Comparison of ENCODE assay signal across 23 cellular contexts in the genomic region with DNA sequence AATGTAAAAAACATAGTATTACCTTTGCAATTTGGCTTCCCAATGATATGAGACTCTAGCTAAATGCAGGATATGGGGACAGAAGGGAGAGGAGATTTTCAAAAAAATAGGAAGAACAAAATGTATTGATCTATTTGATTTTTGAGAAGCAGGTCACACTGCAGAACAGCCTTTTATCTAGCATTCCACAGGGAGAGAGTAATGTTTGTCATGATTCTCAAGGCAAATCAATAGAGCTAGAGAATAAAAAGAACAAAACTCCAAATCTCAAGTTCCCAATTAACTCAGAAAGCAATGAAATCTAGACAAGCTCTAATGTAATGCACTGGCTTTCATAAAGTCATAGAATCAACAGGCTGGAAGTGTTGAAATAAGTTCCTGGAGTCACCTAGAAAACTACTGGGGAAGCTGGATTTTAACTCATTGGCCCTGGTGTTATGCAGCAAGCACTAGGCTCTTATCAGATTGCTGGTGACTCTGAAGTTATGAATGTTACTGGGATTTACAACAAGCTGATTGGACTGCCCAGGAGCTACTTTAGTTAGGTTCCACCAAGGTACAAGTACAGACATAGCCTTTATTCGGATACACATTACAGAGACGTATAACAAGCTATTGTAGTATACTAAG.
"Had no signal": no experiment of that assay in that cellular context is flagged by ENCODE, and none has a peak within 500 bp of the region (broad histone marks: within the 10 kb centered on the region; RNA-seq: fewer than 3 reads in every experiment).

No MANE protein-coding gene starts in this region.

- H3K4me1 ChIP-seq: ascending aorta, parathyroid adenoma, sigmoid colon, transverse colon, uterus had no signal

- H3K27ac Mint-ChIP-seq: activated naive CD4-positive, alpha-beta T cell treated with anti-CD3 and anti-CD28 coated beads, Interleukin-2, amount 50 U/mL, for 72 hours; activated T-cell treated with anti-CD3 and anti-CD28 coated beads, Interleukin-2, amount 50 U/mL, for 24 hours; activated T-helper 17 cell treated with anti-CD3 and anti-CD28 coated beads, Interleukin-2, amount 50 U/mL, for 72 hours; endodermal cell; immature natural killer cell; nephron progenitor cell; stimulated activated naive B cell treated with anti-CD40 and anti-IgM and Interleukin-4, amounts not matched to agents 10 μg/mL and 1 μg/mL and 100 μg/mL, for 72 hours; T-cell had no signal

- H2AFZ ChIP-seq: parathyroid adenoma had no signal

- H3K9ac ChIP-seq: parathyroid adenoma had no signal

- H3K36me3 Mint-ChIP-seq: activated naive CD4-positive, alpha-beta T cell treated with anti-CD3 and anti-CD28 coated beads, Interleukin-2, amount 50 U/mL, for 72 hours; immature natural killer cell; stimulated activated naive B cell treated with anti-CD40 and anti-IgM and Interleukin-4, amounts not matched to agents 10 μg/mL and 1 μg/mL and 100 μg/mL, for 72 hours; T-cell had no signal

- H3K36me3 ChIP-seq: ascending aorta, left ventricle myocardium inferior, sigmoid colon, transverse colon, uterus had no signal

- H3K27me3 ChIP-seq: ascending aorta, sigmoid colon, transverse colon, uterus had no signal

- H3K79me2 ChIP-seq: parathyroid adenoma had no signal

- DNase-seq: activated CD4-positive, alpha-beta T cell treated with anti-CD3 and anti-CD28 coated beads for 1 hour; activated CD8-positive, alpha-beta memory T cell treated with anti-CD3 and anti-CD28 coated beads for 24 hours; activated CD8-positive, alpha-beta memory T cell treated with anti-CD3 and anti-CD28 coated beads, Interleukin-2, amount 50 U/mL, for 4 hours; activated T-cell treated with anti-CD3 and anti-CD28 coated beads, Interleukin-2, amount 50 U/mL, for 24 hours; cerebellar nuclear complex; cortex of kidney; endodermal cell; foreskin fibroblast; immature natural killer cell; left ventricle myocardium inferior; mammary epithelial cell; nephron progenitor cell; sigmoid colon; stimulated activated CD4-positive, alpha-beta T cell treated with anti-CD3 and anti-CD28 coated beads, Interleukin-15, amount 100 ng/mL, for 24 hours; stimulated activated naive B cell treated with anti-CD40 and anti-IgM and Interleukin-4, amounts not matched to agents 10 μg/mL and 1 μg/mL and 100 μg/mL, for 72 hours; T-cell; transverse colon; uterus had no signal

- H3K27me3 Mint-ChIP-seq: activated T-cell treated with anti-CD3 and anti-CD28 coated beads, Interleukin-2, amount 50 U/mL, for 24 hours; activated T-helper 17 cell treated with anti-CD3 and anti-CD28 coated beads, Interleukin-2, amount 50 U/mL, for 72 hours; stimulated activated naive B cell treated with anti-CD40 and anti-IgM and Interleukin-4, amounts not matched to agents 10 μg/mL and 1 μg/mL and 100 μg/mL, for 72 hours; T-cell had no signal

- H3K4me1 Mint-ChIP-seq: activated T-helper 17 cell treated with anti-CD3 and anti-CD28 coated beads, Interleukin-2, amount 50 U/mL, for 72 hours; immature natural killer cell; nephron progenitor cell; stimulated activated naive B cell treated with anti-CD40 and anti-IgM and Interleukin-4, amounts not matched to agents 10 μg/mL and 1 μg/mL and 100 μg/mL, for 72 hours; T-cell had no signal

- ATAC-seq: activated naive CD4-positive, alpha-beta T cell treated with anti-CD3 and anti-CD28 coated beads, Interleukin-2, amount 50 U/mL, for 72 hours; activated T-helper 17 cell treated with anti-CD3 and anti-CD28 coated beads, Interleukin-2, amount 50 U/mL, for 72 hours; stimulated activated naive B cell treated with anti-CD40 and anti-IgM and Interleukin-4, amounts not matched to agents 10 μg/mL and 1 μg/mL and 100 μg/mL, for 72 hours; T-cell had no signal

- H3K9me3 ChIP-seq: ascending aorta, left ventricle myocardium inferior, sigmoid colon, transverse colon, uterus had no signal

- H3K9me3 Mint-ChIP-seq: activated T-cell treated with anti-CD3 and anti-CD28 coated beads, Interleukin-2, amount 50 U/mL, for 24 hours; activated T-helper 17 cell treated with anti-CD3 and anti-CD28 coated beads, Interleukin-2, amount 50 U/mL, for 72 hours; endodermal cell; nephron progenitor cell had no signal

- H3K27ac ChIP-seq: ascending aorta, left ventricle myocardium inferior, parathyroid adenoma, sigmoid colon, transverse colon, uterus had no signal

- H3K4me3 ChIP-seq: ascending aorta, left ventricle myocardium inferior, sigmoid colon, smooth muscle cell, transverse colon, uterus had no signal

- H3K4me3 Mint-ChIP-seq: activated T-cell treated with anti-CD3 and anti-CD28 coated beads, Interleukin-2, amount 50 U/mL, for 24 hours; activated T-helper 17 cell treated with anti-CD3 and anti-CD28 coated beads, Interleukin-2, amount 50 U/mL, for 72 hours; endodermal cell; immature natural killer cell; nephron progenitor cell; stimulated activated naive B cell treated with anti-CD40 and anti-IgM and Interleukin-4, amounts not matched to agents 10 μg/mL and 1 μg/mL and 100 μg/mL, for 72 hours; T-cell had no signal

- H3K4me2 ChIP-seq: smooth muscle cell had no signal
